8 cellular contexts compared by ENCODE assay signal in the genomic region with DNA sequence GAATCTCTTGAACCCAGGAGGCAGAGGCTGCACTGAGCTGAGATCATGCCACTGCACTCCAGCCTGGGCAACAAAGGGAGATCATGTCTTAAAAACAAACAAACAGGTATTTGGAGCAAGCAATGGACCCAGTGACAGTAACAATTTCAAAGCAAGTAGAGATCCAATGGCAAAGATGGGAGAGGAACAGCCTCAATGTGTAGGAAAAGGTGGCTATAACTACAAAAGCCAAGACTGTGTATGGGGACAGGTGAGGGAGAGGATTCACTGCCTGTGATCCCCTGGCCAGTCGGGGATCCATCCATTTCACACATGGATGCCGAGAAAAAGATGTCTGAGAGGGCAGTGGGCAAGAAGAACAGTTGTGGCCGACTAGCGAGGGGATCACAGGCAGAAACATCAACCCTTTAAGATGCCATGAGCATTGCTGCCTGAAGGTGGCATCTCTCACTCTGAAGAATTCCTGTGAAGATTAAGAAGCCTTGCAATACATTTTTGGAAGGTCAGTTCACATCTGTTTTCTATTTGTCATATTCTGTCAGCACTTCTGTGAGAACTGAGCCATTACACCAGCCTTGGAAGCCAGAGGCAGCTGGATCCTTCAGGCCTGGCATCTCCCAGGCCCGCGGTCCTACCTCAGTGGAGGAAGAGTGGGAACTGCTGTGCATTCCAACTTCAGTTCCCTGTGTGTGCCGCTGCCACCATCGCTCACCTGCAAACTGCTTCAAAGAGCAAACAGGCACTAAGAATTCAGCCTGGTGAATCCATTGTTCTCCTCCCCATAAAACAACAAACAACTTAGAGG. TPM values are rescaled to one million over a fixed set of nuclear protein-coding genes. Genes with fewer than 3 reads are reported as not detected.
A peak's percentile ranks its signal among the peaks of the same experiment; 100 is the strongest.
DNase-seq lines count a peak whose midpoint lies in the region; ATAC-seq and TF ChIP-seq lines count a peak whose summit lies in the region.

No MANE protein-coding gene starts in this region.

- no peaks in the 10 kb centered on the region for H3K27me3 ChIP-seq in Loucy (ENCODE audit: insufficient read depth, low read length, poor library complexity, severe bottlenecking)

- no peaks in the 10 kb centered on the region for H3K9me3 ChIP-seq in Loucy (ENCODE audit: insufficient read depth, low read depth, low read length)

- no peak overlapping the region for H3K4me3 ChIP-seq in Loucy (ENCODE audit: low read length, poor library complexity, severe bottlenecking)

- H3K9ac ChIP-seq in Loucy (ENCODE audit: low read depth, low read length, poor library complexity, severe bottlenecking) = no peak overlapping the region

- H3K9me3 Mint-ChIP-seq in activated T-cell treated with anti-CD3 and anti-CD28 coated beads, Interleukin-2, amount 50 U/mL, for 72 hours = no peaks in the 10 kb centered on the region

- H2AFZ ChIP-seq in Loucy (ENCODE audit: low read length) = no peak overlapping the region

- H3K9me2 ChIP-seq in Loucy (replicated peaks; ENCODE audit: low read depth, low read length) = no peaks in the 10 kb centered on the region

- no peaks in the 10 kb centered on the region for H3K4me1 Mint-ChIP-seq in activated T-cell treated with anti-CD3 and anti-CD28 coated beads, Interleukin-2, amount 50 U/mL, for 72 hours (ENCODE audit: low read depth)

- H4K20me1 ChIP-seq in Loucy (ENCODE audit: insufficient read depth, low read length, poor library complexity, severe bottlenecking) = no peaks in the 10 kb centered on the region

- H3K4me2 ChIP-seq in Loucy (ENCODE audit: low read depth, low read length, poor library complexity, severe bottlenecking) = no peak overlapping the region

- intact Hi-C loops in left ventricle myocardium superior (cut with micrococcal nuclease) = no loop called here

- no peaks in the 10 kb centered on the region for H3K79me2 ChIP-seq in Loucy (ENCODE audit: insufficient read depth, low read length)

- H3K36me3 Mint-ChIP-seq in activated T-cell treated with anti-CD3 and anti-CD28 coated beads, Interleukin-2, amount 50 U/mL, for 72 hours (ENCODE audit: insufficient read depth in 2 of 2) = no peaks in the 10 kb centered on the region

- TF ChIP-seq CTCF in Loucy (conservative IDR thresholded peaks at IDR 0.05; ENCODE audit: low read length) = peak; percentile 64

- no peak for ATAC-seq in activated T-cell treated with anti-CD3 and anti-CD28 coated beads, Interleukin-2, amount 50 U/mL, for 72 hours (replicated peaks in 1 of 2)
- peak; percentile 94 for ATAC-seq in left ventricle myocardium superior

- H3K4me1 ChIP-seq in Loucy (ENCODE audit: insufficient read depth, low read length, poor library complexity, severe bottlenecking) = no peaks in the 10 kb centered on the region

- H3F3A ChIP-seq in Loucy (ENCODE audit: low read depth) = no peaks in the 10 kb centered on the region

- no peaks in the 10 kb centered on the region; the same call in 1 of the 2 replicates for H3K36me3 ChIP-seq in Loucy (ENCODE audit: insufficient read depth, low read length)

- H3K27ac Mint-ChIP-seq in activated T-cell treated with anti-CD3 and anti-CD28 coated beads, Interleukin-2, amount 50 U/mL, for 72 hours = no peak overlapping the region

- peak; percentile 3 to 8 for DNase-seq in activated T-cell treated with anti-CD3 and anti-CD28 coated beads, Interleukin-2, amount 50 U/mL, for 72 hours
- DNase-seq in activated T-cell treated with anti-CD3 and anti-CD28 coated beads for 4 hours = no peak
- peak; percentile 96 for DNase-seq in amniotic epithelial cell (ENCODE audit: low read depth)
- DNase-seq in left ventricle myocardium superior = peak; percentile 61
- DNase-seq in pulmonary artery endothelial cell (ENCODE audit: low read depth, low spot score) = peak; percentile 49
- DNase-seq in GDM1 (lab: John Stamatoyannopoulos, UW) = no peak
- DNase-seq in NCI-H128 (lab: John Stamatoyannopoulos, UW; ENCODE audit: unreplicated experiment) = no peak

- no peaks in the 10 kb centered on the region for H3K27me3 Mint-ChIP-seq in activated T-cell treated with anti-CD3 and anti-CD28 coated beads, Interleukin-2, amount 50 U/mL, for 72 hours (ENCODE audit: low read depth)

- no peak overlapping the region for H3K4me3 Mint-ChIP-seq in activated T-cell treated with anti-CD3 and anti-CD28 coated beads, Interleukin-2, amount 50 U/mL, for 72 hours

RNA-seq across cellular contexts. Expression of gene FRS2, which starts 54.5 kb away (rescaled TPM):
- total RNA-seq in activated T-cell treated with anti-CD3 and anti-CD28 coated beads, Interleukin-2, amount 50 U/mL, for 72 hours = 10 to 100 TPM; 13.0 to 13.2 TPM
- 25.2 TPM for total RNA-seq in left ventricle myocardium superior
- total RNA-seq in pulmonary artery endothelial cell = 17.9 and 19.6 TPM in 2 replicates

RNA-seq across cellular contexts. Expression of gene YEATS4, which starts 56.1 kb away (rescaled TPM):
- 10 to 100 TPM; 49.3 to 54.5 TPM for total RNA-seq in activated T-cell treated with anti-CD3 and anti-CD28 coated beads, Interleukin-2, amount 50 U/mL, for 72 hours
- total RNA-seq in left ventricle myocardium superior (12.8 TPM), pulmonary artery endothelial cell (19.1 and 22.4 TPM in 2 replicates)

Comparison
In these comparisons a context has a peak if more than half of its experiments do, and no peak if none do; other contexts are left out.
1. DNase-seq: peak in activated T-cell treated with anti-CD3 and anti-CD28 coated beads, Interleukin-2, amount 50 U/mL, for 72 hours (2 of 2), amniotic epithelial cell (single experiment), left ventricle myocardium superior (single experiment) and pulmonary artery endothelial cell (single experiment); none in activated T-cell treated with anti-CD3 and anti-CD28 coated beads for 4 hours (single experiment), GDM1 (single experiment) and NCI-H128 (single experiment).